ENCODE assay signal across 28 cellular contexts in genomic region chr7:44706788-44707557, GRCh38. TPM values are rescaled to one million over a fixed set of nuclear protein-coding genes. Genes with fewer than 3 reads are reported as not detected.
DNase-seq lines count a peak whose midpoint lies in the region; ATAC-seq and TF ChIP-seq lines count a peak whose summit lies in the region.
"Had no signal": no experiment of that assay in that cellular context is flagged by ENCODE, and none has a peak within 500 bp of the region (broad histone marks: within the 10 kb centered on the region; RNA-seq: fewer than 3 reads in every experiment).

No MANE protein-coding gene starts in this region.

- 79 to 86% (median 84%) methylated on average over 20 of the region's 20 CpGs for WGBS in heart left ventricle, 4 donors

- H3K36me3 ChIP-seq in heart left ventricle, result peaks cover 0 to 74% (median 61%) of the 10 kb centered on the region in 9 donors
- peaks cover 0 to 52% of the 10 kb centered on the region in 2 donors for H3K36me3 ChIP-seq in gastrocnemius medialis

- H3K27me3 ChIP-seq in heart left ventricle, result no peaks in the 10 kb centered on the region
- no peaks in the 10 kb centered on the region for H3K27me3 ChIP-seq in gastrocnemius medialis
- H3K27me3 ChIP-seq: colonic mucosa, SJCRH30, stomach, tibial artery had no signal

- ATAC-seq in heart left ventricle (peak in 3 of 4 donors; percentile 42 to 74 (median 59)), gastrocnemius medialis (peak; percentile 84 to 95)
- ATAC-seq: activated CD4-positive, CD25-positive, alpha-beta regulatory T cell treated with anti-CD3 and anti-CD28 coated beads, Interleukin-2, amount 50 U/mL, for 24 hours; PC-3 had no signal

- TF ChIP-seq POLR2A in heart left ventricle (IDR thresholded peaks at IDR 0.05) (no peak), gastrocnemius medialis (IDR thresholded peaks at IDR 0.05) (peak in 1 of 2 donors; percentile 11)

- H3K4me3 ChIP-seq in heart left ventricle (no peak overlapping the region), gastrocnemius medialis (no peak overlapping the region)
- H3K4me3 ChIP-seq: colonic mucosa, GM23248, SJCRH30, stomach, tibial artery had no signal

- TF ChIP-seq CTCF in GM10266 (IDR thresholded peaks at IDR 0.05; ENCODE audit: control insufficient read depth, insufficient read depth, low read depth, missing control alignments) (no peak), heart left ventricle (IDR thresholded peaks at IDR 0.05) (no peak), gastrocnemius medialis (IDR thresholded peaks at IDR 0.05 in 4 of 5, conservative IDR thresholded peaks at IDR 0.05 in 1 of 5) (no peak)

- peak overlapping the region in 5 of 12 donors; percentile 15 to 69 (median 26) for H3K27ac ChIP-seq in heart left ventricle
- peak overlapping the region; percentile 78 to 80 (median 78) for H3K27ac ChIP-seq in gastrocnemius medialis
- H3K27ac ChIP-seq: colonic mucosa, GM23248, SJCRH30, stomach, tibial artery had no signal

- intact Hi-C loops in heart left ventricle (cut with DNase I), result loop anchor here in 1 of 10 donors (10.0 kb wide), 2 partner anchors 48 to 128 kb away; no protein-coding TSS in a partner anchor
- intact Hi-C loops in gastrocnemius medialis (cut with DNase I; ENCODE audit: low total_unique reads), result no loop called here

- H3K4me1 ChIP-seq in heart left ventricle (peaks cover 0 to 21% (median 0%) of the 10 kb centered on the region in 12 donors), gastrocnemius medialis (peaks cover 5 to 9% of the 10 kb centered on the region in 2 donors)
- H3K4me1 ChIP-seq: colonic mucosa, SJCRH30, tibial artery had no signal

- in situ Hi-C loops in gastrocnemius medialis (cut with MboI; ENCODE audit: low sequenced_read_pairs in 4 of 4), result loop anchor here in 1 of 4 donors (25.0 kb wide), 1 partner anchor 120 kb away; the partner anchor contains the start of gene TMED4

- H3K9me3 ChIP-seq in heart left ventricle (no peaks in the 10 kb centered on the region), gastrocnemius medialis (no peaks in the 10 kb centered on the region)
- H3K9me3 ChIP-seq: colonic mucosa, SJCRH30, stomach, tibial artery had no signal

- DNase-seq in GM10266 (ENCODE audit: extremely low spot score) (peak; percentile 4), NCI-H2196 treated with DMSO at 0.1 percent for 48 hours (lab: John Stamatoyannopoulos, UW; ENCODE audit: unreplicated experiment) (peak; percentile 80), heart left ventricle (peak in 1 of 5 donors; percentile 48), gastrocnemius medialis (peak; percentile 70 to 85), NCI-H2227 treated with DMSO at 0.1 percent for 48 hours (lab: John Stamatoyannopoulos, UW) (no peak), DMS79 treated with DMSO at 0.1 percent for 48 hours (lab: John Stamatoyannopoulos, UW) (no peak), RKO (ENCODE audit: low spot score) (no peak)
- DNase-seq: ACHN; activated CD4-positive, alpha-beta memory T cell treated with anti-CD3 and anti-CD28 coated beads, Interleukin-2, amount 10 ng/mL, durations not matched to agents 7 days and 5 days; activated CD8-positive, alpha-beta memory T cell treated with anti-CD3 and anti-CD28 coated beads, Interleukin-2, amount 50 U/mL, for 48 hours; anterior cingulate cortex; colonic mucosa; DMS79; effector memory CD4-positive, alpha-beta T cell; erythroblast; GF-D8; GM23248; KG1; MM.1S; NCI-H1436; NCI-H510A treated with DMSO at 0.1 percent for 48 hours; NK-92 treated with Interleukin-12 subunit alpha and Interleukin-12 subunit beta, amount 100 ng/mL, for 24 hours; PC-3; SJCRH30; stomach; T-helper 1 cell had no signal

RNA-seq across cellular contexts. Expression of gene ZMIZ2, which starts 41.7 kb away (rescaled TPM):
- total RNA-seq in heart left ventricle (10 to 100 TPM; 18.5 to 71.5 (median 46.5) TPM), gastrocnemius medialis (10 to 100 TPM; 10.7 to 19.8 (median 14.0) TPM)
- polyA plus RNA-seq in heart left ventricle, result 10 to 100 TPM; 44.4 to 45.7 TPM

Comparison
In these comparisons a context has a peak if more than half of its experiments do, and no peak if none do; other contexts are left out.
1. DNase-seq: peak in GM10266 (single experiment), NCI-H2196 treated with DMSO at 0.1 percent for 48 hours (single experiment) and gastrocnemius medialis (2 of 2); none in NCI-H2227 treated with DMSO at 0.1 percent for 48 hours (single experiment), DMS79 treated with DMSO at 0.1 percent for 48 hours (single experiment) and RKO (single experiment).